ENCODE assay signal across 1 cellular context in genomic region chr2:112683550-112684414, GRCh38.
TF ChIP-seq lines count a peak whose summit lies in the region.

No MANE protein-coding gene starts in this region.

TF ChIP-seq in K562, 482 proteins besides CTCF, POLR2A, EP300 and RAD21 (continued from another document and continues in another):
- no peak; the same call in 1 of the 2 replicates for TF ChIP-seq MEF2D (tag; conservative IDR thresholded peaks at IDR 0.05; ENCODE audit: low read depth)
- TF ChIP-seq TCF15 (CRISPR knock-in tag; IDR thresholded peaks at IDR 0.05), result no peak
- no peak for TF ChIP-seq PHF21A (IDR thresholded peaks at IDR 0.05; ENCODE audit: borderline replicate concordance, low read depth)
- TF ChIP-seq STAT6 (CRISPR knock-in tag; IDR thresholded peaks at IDR 0.05), result no peak
- no peak for TF ChIP-seq HSF4 (CRISPR knock-in tag; IDR thresholded peaks at IDR 0.05; ENCODE audit: borderline replicate concordance)
- no peak for TF ChIP-seq SFPQ (IDR thresholded peaks at IDR 0.05; ENCODE audit: low read depth, low read length)
- no peak for TF ChIP-seq HBP1 (CRISPR knock-in tag; IDR thresholded peaks at IDR 0.05)
- TF ChIP-seq ZNF57 (CRISPR knock-in tag; IDR thresholded peaks at IDR 0.05), result no peak
- peak; percentile 21; the same call in 1 of the 2 replicates for TF ChIP-seq ATF3 (IDR thresholded peaks at IDR 0.05)
- TF ChIP-seq ATF3 (CRISPR knock-in tag; conservative IDR thresholded peaks at IDR 0.05), result 0 out of 2 replicates have a peak, but pooled peaks have one; percentile 37
- TF ChIP-seq BCOR (IDR thresholded peaks at IDR 0.05), result peak; percentile 45; the same call in 1 of the 2 replicates
- TF ChIP-seq TRIM28 (IDR thresholded peaks at IDR 0.05), result peak; percentile 67; the same call in 1 of the 2 replicates
- TF ChIP-seq SMAD2 (IDR thresholded peaks at IDR 0.05; ENCODE audit: low read depth, low read length), result no peak
- no peak for TF ChIP-seq ZNF668 (CRISPR knock-in tag; IDR thresholded peaks at IDR 0.05)
- TF ChIP-seq, protein P1, sequence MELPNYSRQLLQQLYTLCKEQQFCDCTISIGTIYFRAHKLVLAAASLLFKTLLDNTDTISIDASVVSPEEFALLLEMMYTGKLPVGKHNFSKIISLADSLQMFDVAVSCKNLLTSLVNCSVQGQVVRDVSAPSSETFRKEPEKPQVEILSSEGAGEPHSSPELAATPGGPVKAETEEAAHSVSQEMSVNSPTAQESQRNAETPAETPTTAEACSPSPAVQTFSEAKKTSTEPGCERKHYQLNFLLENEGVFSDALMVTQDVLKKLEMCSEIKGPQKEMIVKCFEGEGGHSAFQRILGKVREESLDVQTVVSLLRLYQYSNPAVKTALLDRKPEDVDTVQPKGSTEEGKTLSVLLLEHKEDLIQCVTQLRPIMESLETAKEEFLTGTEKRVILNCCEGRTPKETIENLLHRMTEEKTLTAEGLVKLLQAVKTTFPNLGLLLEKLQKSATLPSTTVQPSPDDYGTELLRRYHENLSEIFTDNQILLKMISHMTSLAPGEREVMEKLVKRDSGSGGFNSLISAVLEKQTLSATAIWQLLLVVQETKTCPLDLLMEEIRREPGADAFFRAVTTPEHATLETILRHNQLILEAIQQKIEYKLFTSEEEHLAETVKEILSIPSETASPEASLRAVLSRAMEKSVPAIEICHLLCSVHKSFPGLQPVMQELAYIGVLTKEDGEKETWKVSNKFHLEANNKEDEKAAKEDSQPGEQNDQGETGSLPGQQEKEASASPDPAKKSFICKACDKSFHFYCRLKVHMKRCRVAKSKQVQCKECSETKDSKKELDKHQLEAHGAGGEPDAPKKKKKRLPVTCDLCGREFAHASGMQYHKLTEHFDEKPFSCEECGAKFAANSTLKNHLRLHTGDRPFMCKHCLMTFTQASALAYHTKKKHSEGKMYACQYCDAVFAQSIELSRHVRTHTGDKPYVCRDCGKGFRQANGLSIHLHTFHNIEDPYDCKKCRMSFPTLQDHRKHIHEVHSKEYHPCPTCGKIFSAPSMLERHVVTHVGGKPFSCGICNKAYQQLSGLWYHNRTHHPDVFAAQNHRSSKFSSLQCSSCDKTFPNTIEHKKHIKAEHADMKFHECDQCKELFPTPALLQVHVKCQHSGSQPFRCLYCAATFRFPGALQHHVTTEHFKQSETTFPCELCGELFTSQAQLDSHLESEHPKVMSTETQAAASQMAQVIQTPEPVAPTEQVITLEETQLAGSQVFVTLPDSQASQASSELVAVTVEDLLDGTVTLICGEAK (IDR thresholded peaks at IDR 0.05), result no peak
- TF ChIP-seq, protein P1 (CRISPR knock-in tag; IDR thresholded peaks at IDR 0.05), result no peak
- peak; percentile 53; the same call in 1 of the 2 replicates for TF ChIP-seq FOXJ2 (tag; IDR thresholded peaks at IDR 0.05)
- no peak for TF ChIP-seq RFX5 (IDR thresholded peaks at IDR 0.05; ENCODE audit: low read depth, low read length)
- peak; percentile 94 for TF ChIP-seq PML (IDR thresholded peaks at IDR 0.05; ENCODE audit: low read length)
- TF ChIP-seq, protein P2, sequence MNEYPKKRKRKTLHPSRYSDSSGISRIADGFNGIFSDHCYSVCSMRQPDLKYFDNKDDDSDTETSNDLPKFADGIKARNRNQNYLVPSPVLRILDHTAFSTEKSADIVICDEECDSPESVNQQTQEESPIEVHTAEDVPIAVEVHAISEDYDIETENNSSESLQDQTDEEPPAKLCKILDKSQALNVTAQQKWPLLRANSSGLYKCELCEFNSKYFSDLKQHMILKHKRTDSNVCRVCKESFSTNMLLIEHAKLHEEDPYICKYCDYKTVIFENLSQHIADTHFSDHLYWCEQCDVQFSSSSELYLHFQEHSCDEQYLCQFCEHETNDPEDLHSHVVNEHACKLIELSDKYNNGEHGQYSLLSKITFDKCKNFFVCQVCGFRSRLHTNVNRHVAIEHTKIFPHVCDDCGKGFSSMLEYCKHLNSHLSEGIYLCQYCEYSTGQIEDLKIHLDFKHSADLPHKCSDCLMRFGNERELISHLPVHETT (CRISPR knock-in tag; conservative IDR thresholded peaks at IDR 0.05 in 1 of 2, IDR thresholded peaks at IDR 0.05 in 1 of 2), result no peak; a peak in 2 of 4 replicates
- no peak for TF ChIP-seq ZNF184 (CRISPR knock-in tag; IDR thresholded peaks at IDR 0.05)
- no peak for TF ChIP-seq PHTF2 (CRISPR knock-in tag; IDR thresholded peaks at IDR 0.05)
- TF ChIP-seq ZKSCAN1 (IDR thresholded peaks at IDR 0.05; ENCODE audit: low read depth, low read length), result peak; percentile 54; the same call in 1 of the 2 replicates
- TF ChIP-seq HES1 (IDR thresholded peaks at IDR 0.05; ENCODE audit: low read depth), result no peak
- TF ChIP-seq ZBED1 (IDR thresholded peaks at IDR 0.05), result 0 out of 2 replicates have a peak, but pooled peaks have one; percentile 78
- TF ChIP-seq ILF3 (IDR thresholded peaks at IDR 0.05; ENCODE audit: borderline replicate concordance), result no peak
- TF ChIP-seq, protein P3, sequence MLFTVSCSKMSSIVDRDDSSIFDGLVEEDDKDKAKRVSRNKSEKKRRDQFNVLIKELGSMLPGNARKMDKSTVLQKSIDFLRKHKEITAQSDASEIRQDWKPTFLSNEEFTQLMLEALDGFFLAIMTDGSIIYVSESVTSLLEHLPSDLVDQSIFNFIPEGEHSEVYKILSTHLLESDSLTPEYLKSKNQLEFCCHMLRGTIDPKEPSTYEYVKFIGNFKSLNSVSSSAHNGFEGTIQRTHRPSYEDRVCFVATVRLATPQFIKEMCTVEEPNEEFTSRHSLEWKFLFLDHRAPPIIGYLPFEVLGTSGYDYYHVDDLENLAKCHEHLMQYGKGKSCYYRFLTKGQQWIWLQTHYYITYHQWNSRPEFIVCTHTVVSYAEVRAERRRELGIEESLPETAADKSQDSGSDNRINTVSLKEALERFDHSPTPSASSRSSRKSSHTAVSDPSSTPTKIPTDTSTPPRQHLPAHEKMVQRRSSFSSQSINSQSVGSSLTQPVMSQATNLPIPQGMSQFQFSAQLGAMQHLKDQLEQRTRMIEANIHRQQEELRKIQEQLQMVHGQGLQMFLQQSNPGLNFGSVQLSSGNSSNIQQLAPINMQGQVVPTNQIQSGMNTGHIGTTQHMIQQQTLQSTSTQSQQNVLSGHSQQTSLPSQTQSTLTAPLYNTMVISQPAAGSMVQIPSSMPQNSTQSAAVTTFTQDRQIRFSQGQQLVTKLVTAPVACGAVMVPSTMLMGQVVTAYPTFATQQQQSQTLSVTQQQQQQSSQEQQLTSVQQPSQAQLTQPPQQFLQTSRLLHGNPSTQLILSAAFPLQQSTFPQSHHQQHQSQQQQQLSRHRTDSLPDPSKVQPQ (CRISPR knock-in tag; IDR thresholded peaks at IDR 0.05; ENCODE audit: borderline replicate concordance), result no peak
- TF ChIP-seq KAT2B (IDR thresholded peaks at IDR 0.05; ENCODE audit: low read depth, low read length), result no peak
- no peak for TF ChIP-seq EHMT2 (IDR thresholded peaks at IDR 0.05)
- no peak for TF ChIP-seq SAP30 (IDR thresholded peaks at IDR 0.05; ENCODE audit: borderline replicate concordance, insufficient read depth, low read depth, low read length, poor library complexity, severe bottlenecking)
